Comparison of ENCODE assay signal across 9 cellular contexts in genomic region chr21:35886887-35887286, GRCh38.
"Had no signal": no experiment of that assay in that cellular context is flagged by ENCODE, and none has a peak within 500 bp of the region (broad histone marks: within the 10 kb centered on the region; RNA-seq: fewer than 3 reads in every experiment).

No MANE protein-coding gene starts in this region.

- H2AFZ ChIP-seq: GM23338 had no signal

- H3K4me3 ChIP-seq: GM23338, HAP-1 had no signal

- H3K27ac ChIP-seq: HL-60 had no signal

- H3K4me1 ChIP-seq: HAP-1 had no signal

- ATAC-seq: GM23338, HCT116, HepG2 had no signal

- FAIRE-seq: H1, H54, HepG2 had no signal

- H3K36me3 ChIP-seq: HAP-1 had no signal

- H3K9me3 ChIP-seq: HAP-1 had no signal

- H3K4me2 ChIP-seq: GM23338 had no signal

- DNase-seq: HFFc6, KG1 had no signal
